Comparison of ENCODE assay signal across 20 cellular contexts in genomic region chr2:132496566-132496965, GRCh38.
"Had no signal": no experiment of that assay in that cellular context is flagged by ENCODE, and none has a peak within 500 bp of the region (broad histone marks: within the 10 kb centered on the region; RNA-seq: fewer than 3 reads in every experiment).

No MANE protein-coding gene starts in this region.

- H3K9me3 ChIP-seq: psoas muscle, tibial nerve, vagina had no signal

- H3K27me3 ChIP-seq: foreskin keratinocyte, spleen, tibial nerve, upper lobe of right lung, vagina had no signal

- H3K36me3 ChIP-seq: left ventricle myocardium inferior, lower lobe of right lung, spleen, tibial nerve, upper lobe of right lung, vagina had no signal

- H3K4me3 ChIP-seq: left ventricle myocardium inferior, lower lobe of right lung, psoas muscle, spleen, tibial nerve, upper lobe of right lung, vagina had no signal

- DNase-seq: effector memory CD8-positive, alpha-beta T cell; foreskin keratinocyte; immature natural killer cell; kidney; left cardiac atrium; left ventricle myocardium inferior; lower lobe of right lung; natural killer cell; psoas muscle; retina; spleen; stimulated activated CD4-positive, alpha-beta T cell treated with anti-CD3 and anti-CD28 coated beads, Interleukin-15, amount 100 ng/mL, for 24 hours; stimulated activated CD4-positive, alpha-beta T cell treated with anti-CD3 and anti-CD28 coated beads, Interleukin-1b, Interleukin-23, amount 100 ng/mL, for 48 hours; stimulated activated CD4-positive, alpha-beta T cell treated with anti-CD3 and anti-CD28 coated beads, Interleukin-4, amount 100 ng/mL, for 24 hours; upper lobe of right lung had no signal

- ATAC-seq: effector memory CD8-positive, alpha-beta T cell; foreskin keratinocyte; left cardiac atrium; lower lobe of right lung; natural killer cell; psoas muscle; sciatic nerve; stimulated activated memory B cell treated with anti-CD40 and anti-IgM and Interleukin-4, amounts not matched to agents 10 μg/mL and 1 μg/mL and 100 μg/mL, for 72 hours; upper lobe of right lung had no signal

- H3K4me1 ChIP-seq: foreskin keratinocyte, left ventricle myocardium inferior, lower lobe of right lung, psoas muscle, spleen, tibial nerve, upper lobe of right lung, vagina had no signal

- H3K27ac ChIP-seq: epithelial cell of prostate, foreskin keratinocyte, left ventricle myocardium inferior, lower lobe of right lung, psoas muscle, spleen, tibial nerve, upper lobe of right lung, vagina had no signal
